ENCODE assay signal across 9 cellular contexts in genomic region chr20:25209911-25210310, GRCh38.
"Had no signal": no experiment of that assay in that cellular context is flagged by ENCODE, and none has a peak within 500 bp of the region (broad histone marks: within the 10 kb centered on the region; RNA-seq: fewer than 3 reads in every experiment).

No MANE protein-coding gene starts in this region.

- H2AFZ ChIP-seq: GM23248 had no signal

- H3K9me3 Mint-ChIP-seq: HFFc6, IgD-negative memory B cell had no signal

- H3K27ac ChIP-seq: GM23248 had no signal

- H3K27me3 Mint-ChIP-seq: IgD-negative memory B cell had no signal

- H3K9me3 ChIP-seq: HAP-1 had no signal

- H3K9ac ChIP-seq: GM23248 had no signal

- H3K4me1 ChIP-seq: HAP-1 had no signal

- FAIRE-seq: HTR-8/SVneo had no signal

- H3K27ac Mint-ChIP-seq: HFFc6, IgD-negative memory B cell had no signal

- DNase-seq: GM23248, GOT3, H7, HFFc6, KBM-7 had no signal

- H3K4me3 ChIP-seq: GM23248, HAP-1 had no signal

- ATAC-seq: HCT116 had no signal

- H3K4me3 Mint-ChIP-seq: HFFc6, IgD-negative memory B cell had no signal
